7 cellular contexts compared by ENCODE assay signal in the genomic region with DNA sequence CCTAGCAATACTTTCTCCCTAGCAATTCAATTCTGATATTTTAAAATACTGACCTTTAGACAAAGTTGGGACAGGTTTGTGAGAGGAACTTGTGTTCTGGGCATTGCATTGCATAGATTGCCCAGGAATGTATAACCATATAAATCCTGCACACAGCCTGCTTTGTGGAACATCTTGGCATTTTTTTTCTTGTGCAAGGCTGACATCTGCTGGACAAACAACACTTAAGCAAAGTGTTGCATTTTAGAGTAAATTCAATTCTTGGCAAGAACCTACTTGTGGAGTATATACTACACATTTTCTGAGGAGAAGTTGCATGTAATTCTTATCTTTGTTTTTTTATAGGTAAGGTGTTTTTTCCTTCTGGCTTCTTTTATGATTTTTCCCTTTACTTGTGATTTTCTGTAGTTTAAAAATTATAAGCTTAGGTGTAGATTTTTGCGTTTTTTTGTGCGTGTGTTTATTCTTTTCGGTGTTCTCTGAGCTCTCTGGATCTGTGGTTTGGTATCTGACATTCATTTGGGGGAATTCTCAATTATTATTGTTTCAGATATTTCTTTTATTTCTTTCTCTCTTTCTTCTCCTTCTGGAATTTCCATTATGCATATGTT. TPM values are rescaled to one million over a fixed set of nuclear protein-coding genes. Genes with fewer than 3 reads are reported as not detected.
DNase-seq lines count a peak whose midpoint lies in the region; ATAC-seq, FAIRE-seq and TF ChIP-seq lines count a peak whose summit lies in the region.

No MANE protein-coding gene starts in this region.

- H3K36me3 Mint-ChIP-seq in activated T-cell treated with anti-CD3 and anti-CD28 coated beads, Interleukin-2, amount 50 U/mL, for 24 hours (ENCODE audit: low read depth), result peaks cover 99% of the 10 kb centered on the region
- H3K36me3 Mint-ChIP-seq in neural crest cell (ENCODE audit: low read depth), result no peaks in the 10 kb centered on the region

- peak; percentile 94 for FAIRE-seq in G401.6 (lab: Jason Lieb, UNC)

- peak overlapping the region; percentile 93 for H3K27ac Mint-ChIP-seq in activated T-cell treated with anti-CD3 and anti-CD28 coated beads, Interleukin-2, amount 50 U/mL, for 24 hours
- H3K27ac Mint-ChIP-seq in neural crest cell (ENCODE audit: unreplicated experiment), result no peak overlapping the region

- no peaks in the 10 kb centered on the region for H3K9me3 Mint-ChIP-seq in activated T-cell treated with anti-CD3 and anti-CD28 coated beads, Interleukin-2, amount 50 U/mL, for 24 hours
- H3K9me3 Mint-ChIP-seq in neural crest cell, result no peaks in the 10 kb centered on the region

- peak; percentile 75 for DNase-seq in NCI-H748 treated with DMSO at 0.1 percent for 48 hours (lab: John Stamatoyannopoulos, UW)
- DNase-seq in activated T-cell treated with anti-CD3 and anti-CD28 coated beads, Interleukin-2, amount 50 U/mL, for 24 hours, result no peak
- peak; percentile 78 for DNase-seq in fibroblast of peridontal ligament (ENCODE audit: extremely low read depth)
- peak; percentile 63 for DNase-seq in neural crest cell (ENCODE audit: low read depth, low spot score)

- peaks cover 94% of the 10 kb centered on the region for H3K4me1 Mint-ChIP-seq in activated T-cell treated with anti-CD3 and anti-CD28 coated beads, Interleukin-2, amount 50 U/mL, for 24 hours (ENCODE audit: low read depth)
- no peaks in the 10 kb centered on the region for H3K4me1 Mint-ChIP-seq in neural crest cell

- ATAC-seq in HG03159 (IDR thresholded peaks at IDR 0.05; ENCODE audit: unreplicated experiment) (peak; percentile 44), GM21515 (IDR thresholded peaks at IDR 0.05; ENCODE audit: unreplicated experiment) (no peak)

- TF ChIP-seq CTCF in neural crest cell (conservative IDR thresholded peaks at IDR 0.05), result peak; percentile 90

- no peaks in the 10 kb centered on the region for H3K27me3 Mint-ChIP-seq in activated T-cell treated with anti-CD3 and anti-CD28 coated beads, Interleukin-2, amount 50 U/mL, for 24 hours
- peaks cover 19% of the 10 kb centered on the region for H3K27me3 Mint-ChIP-seq in neural crest cell (ENCODE audit: low read depth)

- no peak overlapping the region for H3K4me3 Mint-ChIP-seq in activated T-cell treated with anti-CD3 and anti-CD28 coated beads, Interleukin-2, amount 50 U/mL, for 24 hours
- no peak overlapping the region for H3K4me3 Mint-ChIP-seq in neural crest cell

RNA-seq across cellular contexts. Expression of gene TESPA1, which starts 26.4 kb away (rescaled TPM):
- total RNA-seq in neural crest cell, result not detected in 2 replicates
